Comparison of ENCODE assay signal across 1 cellular context in the genomic region with DNA sequence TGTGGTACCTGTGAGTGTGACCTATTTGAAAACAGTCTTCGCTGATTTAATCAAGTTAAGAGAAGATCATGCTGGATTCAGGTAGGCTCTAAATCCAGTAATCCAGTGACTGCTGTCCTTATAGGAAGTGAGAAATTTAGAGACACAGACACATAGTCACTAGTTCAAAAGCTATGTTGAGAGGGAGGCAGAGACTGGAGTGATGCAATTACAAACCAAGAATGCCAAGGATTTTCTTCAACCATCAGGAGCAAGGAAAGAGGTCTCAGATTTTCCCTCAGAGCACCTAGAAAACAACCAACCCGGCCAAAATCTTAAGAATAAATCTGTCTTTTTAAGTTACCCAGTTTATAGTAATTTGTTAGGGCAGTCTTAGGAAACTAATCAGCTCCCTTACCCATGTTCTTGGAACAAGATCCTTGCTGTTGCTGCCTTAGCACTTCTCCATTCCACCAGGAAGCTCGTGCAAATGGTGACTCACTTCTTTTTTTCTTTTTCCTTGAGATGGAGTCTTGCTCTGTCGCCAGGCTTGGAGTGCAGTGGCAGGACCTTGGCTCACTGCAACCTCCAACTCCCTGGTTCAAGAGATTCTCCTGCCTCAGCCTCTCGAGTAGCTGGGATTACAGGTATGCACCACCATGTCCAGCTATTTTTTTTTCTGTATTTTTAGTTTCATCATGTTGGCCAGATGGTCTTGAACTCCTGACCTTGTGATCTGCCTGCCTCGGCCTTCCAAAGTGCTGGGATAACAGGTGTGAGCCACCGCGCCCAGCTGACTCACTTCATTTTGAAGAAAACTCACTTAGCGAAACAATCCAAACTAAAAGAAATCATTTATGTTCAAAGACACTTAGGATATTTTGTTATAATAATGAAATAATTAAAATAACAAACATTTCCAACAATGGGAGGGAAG.
TF ChIP-seq lines count a peak whose summit lies in the region.

No MANE protein-coding gene starts in this region.

TF ChIP-seq in HepG2, 621 proteins besides CTCF, POLR2A, EP300 and RAD21:
- TF ChIP-seq, protein P1, sequence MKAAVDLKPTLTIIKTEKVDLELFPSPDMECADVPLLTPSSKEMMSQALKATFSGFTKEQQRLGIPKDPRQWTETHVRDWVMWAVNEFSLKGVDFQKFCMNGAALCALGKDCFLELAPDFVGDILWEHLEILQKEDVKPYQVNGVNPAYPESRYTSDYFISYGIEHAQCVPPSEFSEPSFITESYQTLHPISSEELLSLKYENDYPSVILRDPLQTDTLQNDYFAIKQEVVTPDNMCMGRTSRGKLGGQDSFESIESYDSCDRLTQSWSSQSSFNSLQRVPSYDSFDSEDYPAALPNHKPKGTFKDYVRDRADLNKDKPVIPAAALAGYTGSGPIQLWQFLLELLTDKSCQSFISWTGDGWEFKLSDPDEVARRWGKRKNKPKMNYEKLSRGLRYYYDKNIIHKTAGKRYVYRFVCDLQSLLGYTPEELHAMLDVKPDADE (CRISPR knock-in tag; IDR thresholded peaks at IDR 0.05) = no peak
- TF ChIP-seq ZNF263 (CRISPR knock-in tag; IDR thresholded peaks at IDR 0.05) = no peak
- no peak for TF ChIP-seq ZNF253 (CRISPR knock-in tag; IDR thresholded peaks at IDR 0.05; ENCODE audit: borderline replicate concordance)
- no peak for TF ChIP-seq AKNA (CRISPR knock-in tag; IDR thresholded peaks at IDR 0.05; ENCODE audit: borderline replicate concordance)
- no peak for TF ChIP-seq FOXA3 (CRISPR knock-in tag; IDR thresholded peaks at IDR 0.05)
- no peak for TF ChIP-seq NFRKB (IDR thresholded peaks at IDR 0.05)
